25 cellular contexts compared by ENCODE assay signal in genomic region chr7:40755438-40755837, GRCh38.
A peak's percentile ranks its signal among the peaks of the same experiment; 100 is the strongest.
DNase-seq lines count a peak whose midpoint lies in the region; ATAC-seq, FAIRE-seq and TF ChIP-seq lines count a peak whose summit lies in the region.
"Had no signal": no experiment of that assay in that cellular context is flagged by ENCODE, and none has a peak within 500 bp of the region (broad histone marks: within the 10 kb centered on the region; RNA-seq: fewer than 3 reads in every experiment).

No MANE protein-coding gene starts in this region.

- H3K4me2 ChIP-seq in keratinocyte (ENCODE audit: control insufficient read depth, extremely low read depth, insufficient read depth, low read depth, low read length) = no peak overlapping the region

- peaks cover 2% of the 10 kb centered on the region for H3K27me3 Mint-ChIP-seq in endothelial cell (ENCODE audit: unreplicated experiment)
- H3K27me3 Mint-ChIP-seq: B cell had no signal

- no peak overlapping the region for H2AFZ ChIP-seq in keratinocyte (ENCODE audit: control insufficient read depth, low read length)

- no peaks in the 10 kb centered on the region for H3K9me3 Mint-ChIP-seq in endothelial cell (ENCODE audit: unreplicated experiment)
- H3K9me3 Mint-ChIP-seq: CD14-positive monocyte, HFFc6 had no signal

- no peak overlapping the region for H3K4me3 ChIP-seq in cardiac muscle cell
- no peak overlapping the region for H3K4me3 ChIP-seq in right cardiac atrium (ENCODE audit: low read length)
- H3K4me3 ChIP-seq in adipocyte (ENCODE audit: low read length) = no peak overlapping the region
- no peak overlapping the region for H3K4me3 ChIP-seq in keratinocyte (ENCODE audit: control insufficient read depth in 2 of 3, extremely low read depth in 1 of 3, insufficient read depth in 2 of 3, low read depth in 1 of 3, low read length in 3 of 3)
- no peak overlapping the region for H3K4me3 ChIP-seq in small intestine (ENCODE audit: low read depth in 1 of 2, low read length in 2 of 2)

- H4K20me1 ChIP-seq in keratinocyte (ENCODE audit: control insufficient read depth, extremely low read depth, insufficient read depth, low read length) = no peaks in the 10 kb centered on the region

- H3K9ac ChIP-seq in adipocyte (ENCODE audit: low read length) (no peak overlapping the region), keratinocyte (ENCODE audit: control insufficient read depth, extremely low read depth, insufficient read depth, low read length) (no peak overlapping the region)

- H3K27ac ChIP-seq in cardiac muscle cell = peak overlapping the region; percentile 12
- no peak overlapping the region for H3K27ac ChIP-seq in right cardiac atrium (ENCODE audit: low read length)
- H3K27ac ChIP-seq in keratinocyte (ENCODE audit: control insufficient read depth, insufficient read depth, low read length) = no peak overlapping the region
- no peak overlapping the region for H3K27ac ChIP-seq in small intestine (ENCODE audit: low read depth in 1 of 2, low read length in 1 of 2)

- WGBS in right cardiac atrium = 70% methylated on average over 2 of the region's 2 CpGs
- 44 to 68% (median 60%) methylated on average over 2 of the region's 2 CpGs for WGBS in small intestine, 3 donors

- H3K79me2 ChIP-seq in keratinocyte (ENCODE audit: control insufficient read depth, insufficient read depth, low read length) = no peaks in the 10 kb centered on the region

- H3K9me1 ChIP-seq in keratinocyte (ENCODE audit: control insufficient read depth, extremely low read depth, insufficient read depth, low read length) = no peaks in the 10 kb centered on the region

- ATAC-seq in right cardiac atrium = no peak
- no peak for ATAC-seq in GM19467 (IDR thresholded peaks at IDR 0.05; ENCODE audit: unreplicated experiment)
- ATAC-seq: Right ventricle myocardium inferior had no signal

- H3K36me3 Mint-ChIP-seq in endothelial cell (ENCODE audit: low read depth, unreplicated experiment) = no peaks in the 10 kb centered on the region
- H3K36me3 Mint-ChIP-seq: CD14-positive monocyte had no signal

- no peaks in the 10 kb centered on the region for H3K27me3 ChIP-seq in cardiac muscle cell
- H3K27me3 ChIP-seq in right cardiac atrium (ENCODE audit: control insufficient read depth, insufficient read depth) = no peaks in the 10 kb centered on the region
- no peaks in the 10 kb centered on the region for H3K27me3 ChIP-seq in adipocyte (replicated peaks; ENCODE audit: control insufficient read depth, insufficient read depth, low read length)
- no peaks in the 10 kb centered on the region for H3K27me3 ChIP-seq in keratinocyte (ENCODE audit: control insufficient read depth, extremely low read depth, insufficient read depth, low read length)
- H3K27me3 ChIP-seq in small intestine (ENCODE audit: control insufficient read depth in 2 of 2, insufficient read depth in 2 of 2, low read length in 2 of 2) = no peaks in the 10 kb centered on the region

- no peak overlapping the region for H3K4me3 Mint-ChIP-seq in endothelial cell (ENCODE audit: unreplicated experiment)
- H3K4me3 Mint-ChIP-seq: B cell, CD14-positive monocyte, HFFc6 had no signal

- dilution Hi-C loops in keratinocyte (cut with MboI; ENCODE audit: extremely low pct_ligation_motif_present, low sequenced_read_pairs) = no loop called here

- H3K27ac Mint-ChIP-seq in endothelial cell (ENCODE audit: unreplicated experiment) = no peak overlapping the region
- H3K27ac Mint-ChIP-seq: B cell, CD14-positive monocyte, HFFc6 had no signal

- H3K4me1 ChIP-seq in cardiac muscle cell (ENCODE audit: low read depth) (peaks cover 48% of the 10 kb centered on the region), right cardiac atrium (ENCODE audit: control insufficient read depth, insufficient read depth, low read length) (peaks cover 2% of the 10 kb centered on the region), adipocyte (ENCODE audit: control insufficient read depth, insufficient read depth, low read length) (peaks cover 21% of the 10 kb centered on the region), keratinocyte (ENCODE audit: control insufficient read depth, extremely low read depth, insufficient read depth, low read length) (no peaks in the 10 kb centered on the region), small intestine (ENCODE audit: control insufficient read depth in 2 of 2, insufficient read depth in 1 of 2, low read depth in 1 of 2, low read length in 1 of 2) (no peaks in the 10 kb centered on the region)

- H3K36me3 ChIP-seq in cardiac muscle cell (no peaks in the 10 kb centered on the region), adipocyte (ENCODE audit: control insufficient read depth, insufficient read depth, low read length, severe bottlenecking) (no peaks in the 10 kb centered on the region), keratinocyte (ENCODE audit: control insufficient read depth in 2 of 2, extremely low read depth in 1 of 2, insufficient read depth in 2 of 2, low read length in 2 of 2) (no peaks in the 10 kb centered on the region), small intestine (ENCODE audit: control insufficient read depth in 2 of 2, insufficient read depth in 2 of 2, low read length in 2 of 2) (no peaks in the 10 kb centered on the region)

- FAIRE-seq in keratinocyte (lab: Jason Lieb, UNC) (peak; percentile 5), small intestine (lab: Jason Lieb, UNC) (no peak)
- FAIRE-seq: A204.1, GM19239 had no signal

- TF ChIP-seq CTCF in cardiac muscle cell (IDR thresholded peaks at IDR 0.05; ENCODE audit: low read depth, low read length) = no peak
- no peak for TF ChIP-seq CTCF in keratinocyte (optimal IDR thresholded peaks at IDR 0.05 in 1 of 3, IDR thresholded peaks at IDR 0.05 in 1 of 3, conservative IDR thresholded peaks at IDR 0.05 in 1 of 3; ENCODE audit: extremely low read depth in 1 of 3, insufficient read depth in 2 of 3, low read length in 3 of 3)
- TF ChIP-seq CTCF in endothelial cell (IDR thresholded peaks at IDR 0.05; ENCODE audit: unreplicated experiment) = no peak

- intact Hi-C loops in right cardiac atrium (cut with DNase I) = no loop called here

- DNase-seq in cardiac muscle cell (ENCODE audit: low read depth in 1 of 2, low spot score in 1 of 2) (no peak), right cardiac atrium (no peak), adipocyte (ENCODE audit: low read depth) (peak; percentile 17), keratinocyte (ENCODE audit: low read depth, low spot score) (no peak), small intestine (peak; percentile 28), endothelial cell (ENCODE audit: low spot score) (no peak), NCI-H226 (no peak)
- DNase-seq: GDM1, H7, HFFc6, KBM-7, NCI-H1092, NCI-H1436, NCI-H187 treated with DMSO at 0.1 percent for 48 hours, NCI-H2107, NCI-H345, NCI-H524, NCI-H774, OCI-M1 had no signal

- H3K9me3 ChIP-seq in cardiac muscle cell (ENCODE audit: low read depth) (no peaks in the 10 kb centered on the region), right cardiac atrium (ENCODE audit: control insufficient read depth, low read length) (no peaks in the 10 kb centered on the region), adipocyte (ENCODE audit: control insufficient read depth, low read length) (no peaks in the 10 kb centered on the region), keratinocyte (ENCODE audit: control insufficient read depth, low read depth, low read length) (no peaks in the 10 kb centered on the region), small intestine (ENCODE audit: control insufficient read depth, low read depth) (no peaks in the 10 kb centered on the region)

- H3K4me1 Mint-ChIP-seq in endothelial cell (ENCODE audit: unreplicated experiment) = peaks cover 4% of the 10 kb centered on the region
- H3K4me1 Mint-ChIP-seq: B cell, CD14-positive monocyte had no signal

Comparison
In these comparisons a context has a peak if more than half of its experiments do, and no peak if none do; other contexts are left out.
1. DNase-seq: peak in adipocyte (single experiment) and small intestine (single experiment); none in cardiac muscle cell (0 of 2), right cardiac atrium (0 of 3), keratinocyte (single experiment), endothelial cell (single experiment) and NCI-H226 (single experiment).